ENCODE assay signal across 16 cellular contexts in genomic region chr18:46892842-46893241, GRCh38. TPM values are rescaled to one million over a fixed set of nuclear protein-coding genes. Genes with fewer than 3 reads are reported as not detected.
A peak's percentile ranks its signal among the peaks of the same experiment; 100 is the strongest.
DNase-seq lines count a peak whose midpoint lies in the region; ATAC-seq and TF ChIP-seq lines count a peak whose summit lies in the region.
"Had no signal": no experiment of that assay in that cellular context is flagged by ENCODE, and none has a peak within 500 bp of the region (broad histone marks: within the 10 kb centered on the region; RNA-seq: fewer than 3 reads in every experiment).

No MANE protein-coding gene starts in this region.

- 0 out of 2 replicates have a peak, but pooled peaks cover 11% of the 10 kb centered on the region for H4K20me1 ChIP-seq in GM23338 (replicated peaks; ENCODE audit: insufficient read depth)
- no peaks in the 10 kb centered on the region for H4K20me1 ChIP-seq in OCI-LY7 (ENCODE audit: insufficient read depth, low read length)
- H4K20me1 ChIP-seq in hepatocyte (ENCODE audit: insufficient read depth, poor library complexity, severe bottlenecking) = no peaks in the 10 kb centered on the region

- H3K36me3 ChIP-seq in GM23338 (ENCODE audit: insufficient read depth) (peaks cover 22% of the 10 kb centered on the region), OCI-LY7 (ENCODE audit: insufficient read depth, low read length) (peaks cover 44% of the 10 kb centered on the region), hepatocyte (replicated peaks; ENCODE audit: insufficient read depth, low read depth) (no peaks in the 10 kb centered on the region)
- peaks cover 7% of the 10 kb centered on the region for H3K36me3 ChIP-seq in CD8-positive, alpha-beta memory T cell (ENCODE audit: insufficient read depth, low read length)
- H3K36me3 ChIP-seq: breast epithelium had no signal

- peaks cover 14% of the 10 kb centered on the region for H3K4me1 ChIP-seq in GM23338 (ENCODE audit: insufficient read depth)
- H3K4me1 ChIP-seq in CD8-positive, alpha-beta memory T cell (ENCODE audit: insufficient read depth, low read length) = no peaks in the 10 kb centered on the region
- peaks cover 17% of the 10 kb centered on the region for H3K4me1 ChIP-seq in OCI-LY7 (ENCODE audit: insufficient read depth, low read length, poor library complexity, severe bottlenecking)
- H3K4me1 ChIP-seq in hepatocyte (ENCODE audit: insufficient read depth) = no peaks in the 10 kb centered on the region
- H3K4me1 ChIP-seq: breast epithelium, left lung, upper lobe of right lung had no signal

- H3K27ac Mint-ChIP-seq in stimulated activated naive CD8-positive, alpha-beta T cell treated with anti-CD3 and anti-CD28 coated beads, Interleukin-15, Interleukin-2, amounts not matched to agents 100 ng/mL and 50 ng/mL, for 24 hours = peak overlapping the region; percentile 2
- peak overlapping the region; percentile 53; the same call in 1 of the 2 replicates for H3K27ac Mint-ChIP-seq in GM23338
- peak overlapping the region in 2 of 8 donors; percentile 35 to 43 for H3K27ac Mint-ChIP-seq in CD8-positive, alpha-beta memory T cell
- H3K27ac Mint-ChIP-seq: activated CD4-positive, alpha-beta T cell treated with anti-CD3 and anti-CD28 coated beads, Interleukin-2, amount 10 ng/mL, durations not matched to agents 7 days and 5 days had no signal

- no peaks in the 10 kb centered on the region for H3K27me3 Mint-ChIP-seq in stimulated activated naive CD8-positive, alpha-beta T cell treated with anti-CD3 and anti-CD28 coated beads, Interleukin-15, Interleukin-2, amounts not matched to agents 100 ng/mL and 50 ng/mL, for 24 hours
- H3K27me3 Mint-ChIP-seq in GM23338 (ENCODE audit: insufficient read depth, low read depth, poor library complexity) = peaks cover under 1% of the 10 kb centered on the region
- no peaks in the 10 kb centered on the region for H3K27me3 Mint-ChIP-seq in CD8-positive, alpha-beta memory T cell
- H3K27me3 Mint-ChIP-seq: activated CD4-positive, alpha-beta T cell treated with anti-CD3 and anti-CD28 coated beads, Interleukin-2, amount 10 ng/mL, durations not matched to agents 7 days and 5 days had no signal

- CTCF ChIA-PET in CD8-positive, alpha-beta memory T cell (lab: Charles Lee) = no interaction called here
- CTCF ChIA-PET in OCI-LY7 (lab: Charles Lee; ENCODE audit: unreplicated experiment) = no interaction called here

- H3K36me3 Mint-ChIP-seq in stimulated activated naive CD8-positive, alpha-beta T cell treated with anti-CD3 and anti-CD28 coated beads, Interleukin-15, Interleukin-2, amounts not matched to agents 100 ng/mL and 50 ng/mL, for 24 hours (ENCODE audit: low read depth) = peaks cover 51% of the 10 kb centered on the region
- peaks cover 59% of the 10 kb centered on the region for H3K36me3 Mint-ChIP-seq in GM23338 (ENCODE audit: low read depth)
- H3K36me3 Mint-ChIP-seq in CD8-positive, alpha-beta memory T cell = peaks cover 30 to 40% (median 31%) of the 10 kb centered on the region in 3 donors

- no peak overlapping the region for H3K4me3 Mint-ChIP-seq in stimulated activated naive CD8-positive, alpha-beta T cell treated with anti-CD3 and anti-CD28 coated beads, Interleukin-15, Interleukin-2, amounts not matched to agents 100 ng/mL and 50 ng/mL, for 24 hours
- no peak overlapping the region for H3K4me3 Mint-ChIP-seq in GM23338
- H3K4me3 Mint-ChIP-seq in CD8-positive, alpha-beta memory T cell = no peak overlapping the region
- H3K4me3 Mint-ChIP-seq: activated CD4-positive, alpha-beta T cell treated with anti-CD3 and anti-CD28 coated beads, Interleukin-2, amount 10 ng/mL, durations not matched to agents 7 days and 5 days; neural crest cell had no signal

- POLR2A ChIA-PET in CD8-positive, alpha-beta memory T cell (lab: Charles Lee) = no interaction called here
- POLR2A ChIA-PET in OCI-LY7 (lab: Charles Lee) = interaction anchor here (1.0 kb wide), 1 partner anchor 12 kb away, joined by 3 read pairs; no protein-coding TSS in a partner anchor

- H3K9me2 ChIP-seq in GM23338 (ENCODE audit: insufficient read depth) (no peaks in the 10 kb centered on the region), OCI-LY7 (ENCODE audit: insufficient read depth, low read length) (no peaks in the 10 kb centered on the region), hepatocyte (replicated peaks; ENCODE audit: insufficient read depth) (no peaks in the 10 kb centered on the region)

- H3K9me3 ChIP-seq in CD8-positive, alpha-beta memory T cell (ENCODE audit: low read length) = peaks cover 7% of the 10 kb centered on the region
- H3K9me3 ChIP-seq in OCI-LY7 (ENCODE audit: low read length) (peaks cover 14% of the 10 kb centered on the region), hepatocyte (ENCODE audit: low read depth) (peaks cover 15% of the 10 kb centered on the region)

- no peaks in the 10 kb centered on the region for H3F3A ChIP-seq in GM23338 (replicated peaks; ENCODE audit: low read depth)

- peaks cover 11% of the 10 kb centered on the region for H3K9me3 Mint-ChIP-seq in stimulated activated naive CD8-positive, alpha-beta T cell treated with anti-CD3 and anti-CD28 coated beads, Interleukin-15, Interleukin-2, amounts not matched to agents 100 ng/mL and 50 ng/mL, for 24 hours
- peaks cover 31% of the 10 kb centered on the region for H3K9me3 Mint-ChIP-seq in GM23338
- peaks cover 0 to 14% (median 12%) of the 10 kb centered on the region in 5 donors for H3K9me3 Mint-ChIP-seq in CD8-positive, alpha-beta memory T cell

- H3K27ac ChIP-seq in GM23338 (ENCODE audit: low read depth) = no peak overlapping the region
- H3K27ac ChIP-seq in CD8-positive, alpha-beta memory T cell (ENCODE audit: low read depth, low read length) = no peak overlapping the region
- H3K27ac ChIP-seq in OCI-LY7 (ENCODE audit: low read depth, low read length, poor library complexity, severe bottlenecking) = no peak overlapping the region
- no peak overlapping the region for H3K27ac ChIP-seq in hepatocyte
- H3K27ac ChIP-seq: breast epithelium, left lung, upper lobe of right lung had no signal

- H2AFZ ChIP-seq in GM23338 = no peak overlapping the region
- no peak overlapping the region for H2AFZ ChIP-seq in OCI-LY7 (ENCODE audit: low read length)
- H2AFZ ChIP-seq in hepatocyte = no peak overlapping the region

- H3K79me2 ChIP-seq in GM23338 (replicated peaks; ENCODE audit: insufficient read depth) (peaks cover 100% of the 10 kb centered on the region), OCI-LY7 (ENCODE audit: insufficient read depth, low read depth, low read length) (peaks cover 75% of the 10 kb centered on the region; the same call in 1 of the 2 replicates), hepatocyte (peaks cover 78% of the 10 kb centered on the region)

- ATAC-seq in stimulated activated naive CD8-positive, alpha-beta T cell treated with anti-CD3 and anti-CD28 coated beads, Interleukin-15, Interleukin-2, amounts not matched to agents 100 U/mL and 50 U/mL, for 24 hours = no peak
- no peak for ATAC-seq in GM23338
- peak; percentile 50 for ATAC-seq in HG03469 (IDR thresholded peaks at IDR 0.05; ENCODE audit: unreplicated experiment)
- ATAC-seq: left lung, upper lobe of right lung had no signal

- TF ChIP-seq CTCF in GM23338 (conservative IDR thresholded peaks at IDR 0.05; ENCODE audit: low read depth in 2 of 2) = no peak
- TF ChIP-seq CTCF in OCI-LY7 (conservative IDR thresholded peaks at IDR 0.05; ENCODE audit: low read length) = no peak
- no peak for TF ChIP-seq CTCF in hepatocyte (IDR thresholded peaks at IDR 0.05; ENCODE audit: poor library complexity)

- H3K4me1 Mint-ChIP-seq in stimulated activated naive CD8-positive, alpha-beta T cell treated with anti-CD3 and anti-CD28 coated beads, Interleukin-15, Interleukin-2, amounts not matched to agents 100 ng/mL and 50 ng/mL, for 24 hours (ENCODE audit: low read depth) = peaks cover 60% of the 10 kb centered on the region
- peaks cover 18% of the 10 kb centered on the region for H3K4me1 Mint-ChIP-seq in GM23338
- peaks cover 43 to 69% (median 64%) of the 10 kb centered on the region in 3 donors for H3K4me1 Mint-ChIP-seq in CD8-positive, alpha-beta memory T cell
- H3K4me1 Mint-ChIP-seq: neural crest cell had no signal

- BruUV-seq in OCI-LY7 (replicated peaks; lab: Mats Ljungman, UMichigan) = no TSS peak

- 95% methylated on average over 1 of the region's 1 CpG for WGBS in hepatocyte (ENCODE audit: low lambda C conversion rate, missing lambda C conversion rate)

- no peaks in the 10 kb centered on the region for H3K27me3 ChIP-seq in GM23338 (ENCODE audit: insufficient read depth)
- H3K27me3 ChIP-seq in CD8-positive, alpha-beta memory T cell (ENCODE audit: insufficient read depth, low read length, poor library complexity, severe bottlenecking) = no peaks in the 10 kb centered on the region
- no peaks in the 10 kb centered on the region for H3K27me3 ChIP-seq in hepatocyte
- H3K27me3 ChIP-seq: breast epithelium, left lung, MG63, upper lobe of right lung had no signal

- H3K4me2 ChIP-seq in GM23338 (no peak overlapping the region), OCI-LY7 (ENCODE audit: low read length) (no peak overlapping the region), hepatocyte (no peak overlapping the region)

- no peak overlapping the region for H3K4me3 ChIP-seq in GM23338
- H3K4me3 ChIP-seq in CD8-positive, alpha-beta memory T cell (ENCODE audit: low read length) = no peak overlapping the region
- no peak overlapping the region for H3K4me3 ChIP-seq in OCI-LY7 (ENCODE audit: low read depth, low read length, poor library complexity, severe bottlenecking)
- H3K4me3 ChIP-seq in hepatocyte = no peak overlapping the region
- H3K4me3 ChIP-seq: breast epithelium, left lung, MG63, upper lobe of right lung had no signal

- DNase-seq in stimulated activated naive CD8-positive, alpha-beta T cell treated with anti-CD3 and anti-CD28 coated beads, Interleukin-15, Interleukin-2, amounts not matched to agents 100 U/mL and 50 U/mL, for 24 hours = no peak
- DNase-seq in GM23338 (ENCODE audit: low spot score) (no peak), OCI-LY7 (ENCODE audit: low spot score) (no peak), hepatocyte (ENCODE audit: low spot score) (no peak)
- no peak for DNase-seq in CD8-positive, alpha-beta memory T cell
- no peak for DNase-seq in central memory CD4-positive, alpha-beta T cell
- DNase-seq: activated CD4-positive, alpha-beta T cell treated with anti-CD3 and anti-CD28 coated beads, Interleukin-2, amount 10 ng/mL, durations not matched to agents 7 days and 5 days; left lung; MG63; NCI-H2171 treated with DMSO at 0.1 percent for 48 hours; T-helper 1 cell; upper lobe of right lung had no signal

- intact Hi-C loops in OCI-LY7 (cut with micrococcal nuclease; ENCODE audit: unreplicated experiment) = no loop called here

RNA-seq across cellular contexts. Expression of gene PIAS2, which starts 24.5 kb away (rescaled TPM):
- total RNA-seq in GM23338 (2014; rRNA removed; shearing (Covaris generic)) = 54.1 and 54.2 TPM in 2 replicates
- polyA plus RNA-seq in GM23338 (2016; fragmentation: Nextera tagmentation; extraction: Ambion mirVana) (27.5 and 30.3 TPM in 2 replicates), hepatocyte (18.4 and 22.5 TPM in 2 replicates)
- 10 to 100 TPM; 25.1 to 25.8 TPM for total RNA-seq in CD8-positive, alpha-beta memory T cell
- 18.6 TPM for polyA plus RNA-seq in CD8-positive, alpha-beta memory T cell
- 17.9 and 18.1 TPM in 2 replicates for total RNA-seq in OCI-LY7 (2014; rRNA removed; shearing (Covaris generic))
- total RNA-seq in OCI-LY7 (2022) (27.9 and 35.7 TPM in 2 replicates), hepatocyte (25.1 and 30.7 TPM in 2 replicates)

RNA-seq across cellular contexts. Expression of gene KATNAL2, which starts 24.6 kb away (rescaled TPM):
- 7.7 and 11.8 TPM in 2 replicates for total RNA-seq in GM23338 (2014; rRNA removed; shearing (Covaris generic))
- 9.9 and 11.8 TPM in 2 replicates for polyA plus RNA-seq in GM23338 (2016; fragmentation: Nextera tagmentation; extraction: Ambion mirVana)
- total RNA-seq in CD8-positive, alpha-beta memory T cell = under 1 TPM; 0.82 to 0.98 TPM
- 0.54 TPM for polyA plus RNA-seq in CD8-positive, alpha-beta memory T cell
- 5.7 and 8.1 TPM in 2 replicates for total RNA-seq in OCI-LY7 (2014; rRNA removed; shearing (Covaris generic))
- total RNA-seq in OCI-LY7 (2022) = 13.9 and 16.1 TPM in 2 replicates
- total RNA-seq in hepatocyte = 2.4 and 4.4 TPM in 2 replicates
- 2.2 and 4.3 TPM in 2 replicates for polyA plus RNA-seq in hepatocyte
